ENCODE assay signal across 8 cellular contexts in genomic region chr17:2029911-2030778, GRCh38. TPM values are rescaled to one million over a fixed set of nuclear protein-coding genes. Genes with fewer than 3 reads are reported as not detected.
DNase-seq lines count a peak whose midpoint lies in the region; ATAC-seq, FAIRE-seq and TF ChIP-seq lines count a peak whose summit lies in the region.

Gene DPH1 (plus strand): TSS chr17:2030153. CDS start chr17:2030170, 17 bp downstream.

- 1 to 3% methylated on average over 47 to 54 of the region's 59 CpGs for WGBS in mesodermal cell (ENCODE audit: insufficient coverage in 2 of 2), 2 experiments

- peaks cover 16% of the 10 kb centered on the region for H3K36me3 ChIP-seq in NT2/D1 (ENCODE audit: insufficient read depth, insufficient read length, low read length)
- peaks cover 8% of the 10 kb centered on the region for H3K36me3 ChIP-seq in mesodermal cell (ENCODE audit: control insufficient read depth, insufficient read depth, low read length)

- H3K4me3 ChIP-seq in NT2/D1 (ENCODE audit: insufficient read length, low read depth) (peak within 1 kb of the TSS; percentile 99), mesodermal cell (ENCODE audit: extremely low read depth, insufficient read depth, low read length, poor library complexity, severe bottlenecking) (peak within 1 kb of the TSS; percentile 100)

- ATAC-seq in GM19438 (IDR thresholded peaks at IDR 0.05; ENCODE audit: low read depth, unreplicated experiment): peak; percentile 79

- H3K27me3 ChIP-seq in NT2/D1 (ENCODE audit: insufficient read depth, insufficient read length): peaks cover 33% of the 10 kb centered on the region

- peaks cover 15% of the 10 kb centered on the region for H3K4me1 ChIP-seq in NT2/D1 (ENCODE audit: insufficient read depth, insufficient read length)
- H3K4me1 ChIP-seq in mesodermal cell (ENCODE audit: control insufficient read depth, insufficient read depth, low read length, poor library complexity, severe bottlenecking): peaks cover 7% of the 10 kb centered on the region

- H3K9ac ChIP-seq in NT2/D1 (ENCODE audit: insufficient read length, low read depth): peak within 1 kb of the TSS; percentile 96

- DNase-seq in HTR-8/SVneo (ENCODE audit: insufficient read length, low spot score): peak; percentile 93
- no peak for DNase-seq in NT2/D1 (ENCODE audit: low read depth, low spot score)
- DNase-seq in activated CD8-positive, alpha-beta memory T cell treated with anti-CD3 and anti-CD28 coated beads, Interleukin-2, amount 50 U/mL, for 1 hour (ENCODE audit: extremely low read depth): peak; percentile 52
- DNase-seq in stimulated activated CD8-positive, alpha-beta memory T cell treated with anti-CD3 and anti-CD28 coated beads, Interleukin-15, amount 100 ng/mL, for 4 hours (ENCODE audit: low read depth in 2 of 2): peak; percentile 67 to 69

- in situ Hi-C loops in endometrial microvascular endothelial cells (cut with HindIII; ENCODE audit: inconsistent ontology term, low pct_unique_long_range_greater_than_20kb, low sequenced_read_pairs): loop anchor here (25.0 kb wide), 1 partner anchor 118 kb away; no protein-coding TSS in a partner anchor

- H3K27ac ChIP-seq in C4-2B (peak within 1 kb of the TSS; percentile 80), mesodermal cell (ENCODE audit: low read depth, low read length, severe bottlenecking) (peak within 1 kb of the TSS; percentile 59)

- peak; percentile 96 for FAIRE-seq in HTR-8/SVneo (lab: Jason Lieb, UNC)

- H3K9me3 ChIP-seq in NT2/D1 (ENCODE audit: insufficient read depth, low read length): no peaks in the 10 kb centered on the region
- no peaks in the 10 kb centered on the region for H3K9me3 ChIP-seq in mesodermal cell (ENCODE audit: control insufficient read depth, low read length)

- TF ChIP-seq CTCF in C4-2B (conservative IDR thresholded peaks at IDR 0.05): no peak

RNA-seq across cellular contexts. Expression of gene DPH1, which starts in this region (rescaled TPM):
- 38.8 TPM for total RNA-seq in endometrial microvascular endothelial cells (ENCODE audit: inconsistent ontology term)
- polyA plus RNA-seq in mesodermal cell (2013, experiment 1 of 2): 23.9 TPM
- 26.9 TPM for polyA plus RNA-seq in mesodermal cell (2013, experiment 2 of 2)
